12 cellular contexts compared by ENCODE assay signal in genomic region chr1:26109229-26110164, GRCh38. TPM values are rescaled to one million over a fixed set of nuclear protein-coding genes. Genes with fewer than 3 reads are reported as not detected.
DNase-seq lines count a peak whose midpoint lies in the region; ATAC-seq and TF ChIP-seq lines count a peak whose summit lies in the region.
"Had no signal": no experiment of that assay in that cellular context is flagged by ENCODE, and none has a peak within 500 bp of the region (broad histone marks: within the 10 kb centered on the region; RNA-seq: fewer than 3 reads in every experiment).

No MANE protein-coding gene starts in this region.

- peak overlapping the region; percentile 83 for H3K4me3 Mint-ChIP-seq in activated CD4-positive, alpha-beta T cell treated with anti-CD3 and anti-CD28 coated beads, Interleukin-2, amount 10 ng/mL, durations not matched to agents 7 days and 5 days
- peak overlapping the region; percentile 85 for H3K4me3 Mint-ChIP-seq in chondrocyte (ENCODE audit: unreplicated experiment)

- H3K79me2 ChIP-seq in osteoblast (ENCODE audit: insufficient read depth, low read length): peaks cover 21% of the 10 kb centered on the region

- H3K9me3 Mint-ChIP-seq in activated CD4-positive, alpha-beta T cell treated with anti-CD3 and anti-CD28 coated beads, Interleukin-2, amount 10 ng/mL, durations not matched to agents 7 days and 5 days: no peaks in the 10 kb centered on the region
- no peaks in the 10 kb centered on the region for H3K9me3 Mint-ChIP-seq in chondrocyte (ENCODE audit: low read depth)

- H3K27ac ChIP-seq in osteoblast (ENCODE audit: low read depth, low read length): no peak overlapping the region

- TF ChIP-seq CTCF in chondrocyte (IDR thresholded peaks at IDR 0.05) (no peak), osteoblast (IDR thresholded peaks at IDR 0.05; ENCODE audit: extremely low read depth, low read depth, low read length) (no peak)

- peak overlapping the region; percentile 75 for H3K27ac Mint-ChIP-seq in activated CD4-positive, alpha-beta T cell treated with anti-CD3 and anti-CD28 coated beads, Interleukin-2, amount 10 ng/mL, durations not matched to agents 7 days and 5 days
- H3K27ac Mint-ChIP-seq in chondrocyte (ENCODE audit: unreplicated experiment): no peak overlapping the region

- H3K9me3 ChIP-seq in NT2/D1 (ENCODE audit: insufficient read depth, low read length) (no peaks in the 10 kb centered on the region), osteoblast (ENCODE audit: low read depth, low read length) (no peaks in the 10 kb centered on the region)

- H3K4me1 Mint-ChIP-seq in activated CD4-positive, alpha-beta T cell treated with anti-CD3 and anti-CD28 coated beads, Interleukin-2, amount 10 ng/mL, durations not matched to agents 7 days and 5 days: peaks cover 37% of the 10 kb centered on the region
- peaks cover 21% of the 10 kb centered on the region for H3K4me1 Mint-ChIP-seq in chondrocyte (ENCODE audit: low read depth)

- no peaks in the 10 kb centered on the region for H4K20me1 ChIP-seq in osteoblast (ENCODE audit: insufficient read depth, low read length)

- H3K27me3 ChIP-seq in NT2/D1 (ENCODE audit: insufficient read depth, insufficient read length) (peaks cover 18% of the 10 kb centered on the region), osteoblast (ENCODE audit: insufficient read depth, low read length) (no peaks in the 10 kb centered on the region)

- peaks cover 6% of the 10 kb centered on the region for H3K36me3 Mint-ChIP-seq in activated CD4-positive, alpha-beta T cell treated with anti-CD3 and anti-CD28 coated beads, Interleukin-2, amount 10 ng/mL, durations not matched to agents 7 days and 5 days (ENCODE audit: low read depth)
- H3K36me3 Mint-ChIP-seq in chondrocyte (ENCODE audit: low read depth): no peaks in the 10 kb centered on the region

- H3K36me3 ChIP-seq in NT2/D1 (ENCODE audit: insufficient read depth, insufficient read length, low read length): peaks cover 4% of the 10 kb centered on the region
- peaks cover 6% of the 10 kb centered on the region for H3K36me3 ChIP-seq in osteoblast (ENCODE audit: insufficient read depth, low read length)

- H3K4me2 ChIP-seq in osteoblast (ENCODE audit: insufficient read depth, low read length): peak overlapping the region; percentile 99

- H3K27me3 Mint-ChIP-seq in activated CD4-positive, alpha-beta T cell treated with anti-CD3 and anti-CD28 coated beads, Interleukin-2, amount 10 ng/mL, durations not matched to agents 7 days and 5 days: no peaks in the 10 kb centered on the region
- H3K27me3 Mint-ChIP-seq in chondrocyte (ENCODE audit: low read depth): no peaks in the 10 kb centered on the region

- POLR2A ChIA-PET in activated CD4-positive, alpha-beta T cell treated with anti-CD3 and anti-CD28 coated beads, Interleukin-2, amount 10 ng/mL, durations not matched to agents 7 days and 5 days (lab: Charles Lee): no interaction called here

- H3K4me1 ChIP-seq in NT2/D1 (ENCODE audit: insufficient read depth, insufficient read length) (no peaks in the 10 kb centered on the region), osteoblast (ENCODE audit: insufficient read depth, low read length) (peaks cover 18% of the 10 kb centered on the region)

- H2AFZ ChIP-seq in osteoblast (ENCODE audit: low read length): no peak overlapping the region

- no peak for DNase-seq in activated CD4-positive, alpha-beta T cell treated with anti-CD3 and anti-CD28 coated beads, Interleukin-2, amount 10 ng/mL, durations not matched to agents 7 days and 5 days
- DNase-seq in activated CD4-positive, alpha-beta T cell treated with anti-CD3 and anti-CD28 coated beads for 4 hours: no peak
- DNase-seq in NT2/D1 (ENCODE audit: low read depth, low spot score) (no peak), chondrocyte (ENCODE audit: low spot score) (no peak), osteoblast (ENCODE audit: insufficient read length, low spot score, missing footprints) (peak; percentile 45), epidermal melanocyte (ENCODE audit: insufficient read length, low spot score) (no peak), NCI-H2107 treated with DMSO at 0.1 percent for 48 hours (lab: John Stamatoyannopoulos, UW; ENCODE audit: unreplicated experiment) (no peak)
- DNase-seq: activated CD4-positive, CD25-positive, alpha-beta regulatory T cell; IMR-90; NCI-H2171; stimulated activated CD4-positive, alpha-beta T cell treated with anti-CD3 and anti-CD28 coated beads, Interleukin-15, amount 100 ng/mL, for 24 hours had no signal

- peak overlapping the region; percentile 99 for H3K9ac ChIP-seq in NT2/D1 (ENCODE audit: insufficient read length, low read depth)

- no peak for ATAC-seq in HG02884 (IDR thresholded peaks at IDR 0.05; ENCODE audit: unreplicated experiment)

- H3K4me3 ChIP-seq in NT2/D1 (ENCODE audit: insufficient read length, low read depth) (no peak overlapping the region), osteoblast (ENCODE audit: insufficient read depth, low read length) (no peak overlapping the region)

- CTCF ChIA-PET in activated CD4-positive, alpha-beta T cell treated with anti-CD3 and anti-CD28 coated beads, Interleukin-2, amount 10 ng/mL, durations not matched to agents 7 days and 5 days (lab: Charles Lee): interaction anchor here (0.7 to 1.5 kb wide), 5 partner anchors 10 to 124 kb away, joined by 3 to 11 read pairs (median 4); no protein-coding TSS in a partner anchor

RNA-seq across cellular contexts. Expression of gene PDIK1L, which starts 2.1 kb away (rescaled TPM):
- total RNA-seq in activated CD4-positive, alpha-beta T cell treated with anti-CD3 and anti-CD28 coated beads, Interleukin-2, amount 10 ng/mL, durations not matched to agents 7 days and 5 days: 10 to 100 TPM; 21.0 to 25.8 TPM
- total RNA-seq in chondrocyte (6.2 to 6.8 TPM (median 6.7 TPM) in 3 replicates), osteoblast (6.5 TPM in 2 replicates)

RNA-seq across cellular contexts. Expression of gene TRIM63, which starts 42.1 kb away (rescaled TPM):
- total RNA-seq in activated CD4-positive, alpha-beta T cell treated with anti-CD3 and anti-CD28 coated beads, Interleukin-2, amount 10 ng/mL, durations not matched to agents 7 days and 5 days: under 1 TPM; 0.10 TPM
- 0.26 to 0.70 TPM in 2 of 3 replicates, not detected in the other for total RNA-seq in chondrocyte
- total RNA-seq in osteoblast: under 0.01 and 0.36 TPM in 2 replicates
- total RNA-seq: IMR-90 had no signal

RNA-seq across cellular contexts. Expression of gene FAM110D, which starts 49.4 kb away (rescaled TPM):
- total RNA-seq in activated CD4-positive, alpha-beta T cell treated with anti-CD3 and anti-CD28 coated beads, Interleukin-2, amount 10 ng/mL, durations not matched to agents 7 days and 5 days: not detected
- total RNA-seq in chondrocyte: 0.22 to 0.27 TPM (median 0.23 TPM) in 3 replicates
- not detected in 2 replicates for total RNA-seq in osteoblast
- total RNA-seq: IMR-90 had no signal

RNA-seq across cellular contexts. Expression of gene C1orf232, which starts 59.3 kb away (rescaled TPM):
- not detected for total RNA-seq in activated CD4-positive, alpha-beta T cell treated with anti-CD3 and anti-CD28 coated beads, Interleukin-2, amount 10 ng/mL, durations not matched to agents 7 days and 5 days
- total RNA-seq in chondrocyte (not detected in 3 replicates), osteoblast (not detected in 2 replicates)
- total RNA-seq: IMR-90 had no signal
